Comparison of ENCODE assay signal across 8 cellular contexts in genomic region chr12:113241191-113242017, GRCh38. TPM values are rescaled to one million over a fixed set of nuclear protein-coding genes. Genes with fewer than 3 reads are reported as not detected.
A peak's percentile ranks its signal among the peaks of the same experiment; 100 is the strongest.
DNase-seq lines count a peak whose midpoint lies in the region; ATAC-seq, FAIRE-seq and TF ChIP-seq lines count a peak whose summit lies in the region.

No MANE protein-coding gene starts in this region.

- CTCF ChIA-PET in BJ (lab: Yijun Ruan, JAX) (interaction anchor here (1.0 to 1.2 kb wide), 3 partner anchors 16 to 47 kb away, joined by 3 read pairs; no protein-coding TSS in a partner anchor), HepG2 (lab: Yijun Ruan, JAX; ENCODE audit: low intra/inter-chr PET ratio, low total read pairs) (no interaction called here)

- TF ChIP-seq POLR2A in HepG2 (IDR thresholded peaks at IDR 0.05; ENCODE audit: insufficient read depth in 1 of 2, low read depth in 2 of 2, low read length in 2 of 2), result no peak

- peaks cover 2% of the 10 kb centered on the region; the same call in 1 of the 2 replicates for H3K36me3 ChIP-seq in BJ (ENCODE audit: control insufficient read depth, insufficient read depth, low read length)
- peaks cover 0 to 2% of the 10 kb centered on the region in 2 experiments; a peak in 2 of 5 replicates for H3K36me3 ChIP-seq in HepG2 (replicated peaks in 1 of 2; ENCODE audit: control insufficient read depth in 1 of 2, insufficient read depth in 2 of 2, low read length in 2 of 2)

- H3K27ac ChIP-seq in angular gyrus (ENCODE audit: low read depth, low read length) (peak overlapping the region; percentile 67), HepG2 (ENCODE audit: extremely low read length, insufficient read depth, low read length) (peak overlapping the region; percentile 15)

- TF ChIP-seq CTCF in BJ (IDR thresholded peaks at IDR 0.05; ENCODE audit: insufficient read depth, low read depth, low read length) (no peak), HepG2 (CRISPR knock-in tag; IDR thresholded peaks at IDR 0.05) (no peak)

- H4K20me1 ChIP-seq in HepG2 (ENCODE audit: insufficient read depth, low read length), result no peaks in the 10 kb centered on the region

- no peaks in the 10 kb centered on the region for H3K9me3 ChIP-seq in HepG2 (ENCODE audit: low read length)

- no peaks in the 10 kb centered on the region for H3K79me2 ChIP-seq in HepG2 (ENCODE audit: insufficient read depth, low read length)

- BruUV-seq in HepG2 (replicated peaks; lab: Mats Ljungman, UMichigan), result no TSS peak

- TF ChIP-seq RAD21 in HepG2 (CRISPR knock-in tag; IDR thresholded peaks at IDR 0.05), result no peak

- DNase-seq in BJ (ENCODE audit: low read depth) (peak; percentile 98), NCI-H146 (lab: John Stamatoyannopoulos, UW) (peak; percentile 96), HepG2 (ENCODE audit: low spot score) (peak; percentile 25), NK-92 (lab: John Stamatoyannopoulos, UW; ENCODE audit: unreplicated experiment) (no peak), DMS114 treated with DMSO at 0.1 percent for 48 hours (lab: John Stamatoyannopoulos, UW; ENCODE audit: unreplicated experiment) (no peak)
- DNase-seq in activated T-cell treated with anti-CD3 and anti-CD28 coated beads, Interleukin-2, amount 50 U/mL, for 1 hour, result no peak

- POLR2A ChIA-PET in BJ (lab: Charles Lee) (interaction anchor here (0.7 kb wide), 1 partner anchor 1431 kb away, joined by 23 read pairs; no protein-coding TSS in a partner anchor), HepG2 (lab: Yijun Ruan, JAX) (interaction anchor here (1.7 to 2.8 kb wide), 2 partner anchors 11 to 19 kb away, joined by 7 to 8 read pairs; no protein-coding TSS in a partner anchor)

- peak; percentile 43 for FAIRE-seq in HepG2 (lab: Jason Lieb, UNC)

- intact Hi-C loops in HepG2 (cut with micrococcal nuclease; ENCODE audit: unreplicated experiment), result no loop called here

- no peak overlapping the region for H3K4me3 ChIP-seq in BJ (ENCODE audit: low read depth, low read length)
- H3K4me3 ChIP-seq in HepG2 (replicated peaks in 1 of 3; ENCODE audit: insufficient read depth in 1 of 3, low read depth in 2 of 3, low read length in 3 of 3), result no peak overlapping the region

- peaks cover 48% of the 10 kb centered on the region for H3K4me1 ChIP-seq in HepG2 (ENCODE audit: insufficient read depth, low read length)

- H3K27me3 ChIP-seq in BJ (ENCODE audit: control insufficient read depth, insufficient read depth, low read length) (no peaks in the 10 kb centered on the region), HepG2 (ENCODE audit: control insufficient read depth in 1 of 2, insufficient read depth in 2 of 2, low read length in 2 of 2) (no peaks in the 10 kb centered on the region)

- 52% methylated on average over 12 of the region's 14 CpGs for WGBS in HepG2 (ENCODE audit: low lambda C conversion rate)

- no peak overlapping the region for H3K9ac ChIP-seq in HepG2 (ENCODE audit: insufficient read depth, low read depth, low read length)

- H2AFZ ChIP-seq in HepG2 (ENCODE audit: low read length), result no peak overlapping the region

- in situ Hi-C loops in HepG2 (cut with HindIII; ENCODE audit: extremely low pct_ligation_motif_present, low pct_unique_long_range_greater_than_20kb), result no loop called here

- TF ChIP-seq EP300 in HepG2 (IDR thresholded peaks at IDR 0.05; ENCODE audit: low read depth in 2 of 2, low read length in 2 of 2) (0 out of 4 replicates have a peak, but pooled peaks of 1 of the 2 experiments have one; percentile 13), HepG2 (CRISPR knock-in tag; IDR thresholded peaks at IDR 0.05; ENCODE audit: borderline replicate concordance) (no peak)

- H3K4me2 ChIP-seq in HepG2 (ENCODE audit: low read depth, low read length), result peak overlapping the region; percentile 8; the same call in 1 of the 2 replicates

- ATAC-seq in HepG2 (no peak), GM19397 (IDR thresholded peaks at IDR 0.05; ENCODE audit: unreplicated experiment) (no peak)

RNA-seq across cellular contexts. Expression of gene TPCN1, which starts 20.1 kb away (rescaled TPM):
- polyA plus RNA-seq in BJ (2011; rRNA removed), result 17.4 and 31.9 TPM in 2 replicates
- polyA minus RNA-seq in BJ (2011; rRNA and poly(A)+ RNA removed), result 20.1 and 27.4 TPM in 2 replicates
- total RNA-seq in HepG2 (2016; rRNA removed; fragmentation: Illumina TruSeq; extraction: Trizol), result 3.8 and 8.0 TPM in 2 replicates
- 4.4 and 4.6 TPM in 2 replicates for total RNA-seq in HepG2 (2016; cell fraction: cytosol; rRNA removed; fragmentation: Illumina TruSeq; extraction: Trizol; ENCODE audit: low read depth)
- 3.0 and 10.0 TPM in 2 replicates for total RNA-seq in HepG2 (2016; cell fraction: insoluble cytoplasmic fraction; rRNA removed; fragmentation: Illumina TruSeq; extraction: Trizol)
- 4.2 and 4.5 TPM in 2 replicates for total RNA-seq in HepG2 (2016; cell fraction: membrane; rRNA removed; fragmentation: Illumina TruSeq; extraction: Trizol)
- 12.3 and 15.7 TPM in 2 replicates for total RNA-seq in HepG2 (2016; cell fraction: nucleus; rRNA removed; fragmentation: Illumina TruSeq; extraction: Trizol)
- 26.8 and 33.5 TPM in 2 replicates for polyA plus RNA-seq in HepG2 (2011; rRNA removed)
- polyA plus RNA-seq in HepG2 (2011; cell fraction: cytosol; rRNA removed), result 10.3 and 10.4 TPM in 2 replicates
- polyA plus RNA-seq in HepG2 (2011; cell fraction: nucleus; rRNA removed), result 183 and 201 TPM in 2 replicates
- 18.0 and 21.8 TPM in 2 replicates for polyA plus RNA-seq in HepG2 (2012)
- 0.84 and 1.4 TPM in 2 replicates for polyA plus RNA-seq in HepG2 (2016; cell fraction: cytosol; fragmentation: Illumina TruSeq; extraction: Trizol; ENCODE audit: low read depth)
- 3.5 and 4.1 TPM in 2 replicates for polyA plus RNA-seq in HepG2 (2016; cell fraction: insoluble cytoplasmic fraction; fragmentation: Illumina TruSeq; extraction: Trizol; ENCODE audit: low read depth)
- 2.5 and 2.8 TPM in 2 replicates for polyA plus RNA-seq in HepG2 (2016; cell fraction: membrane; fragmentation: Illumina TruSeq; extraction: Trizol; ENCODE audit: low read depth)
- polyA plus RNA-seq in HepG2 (2016; cell fraction: nucleus; fragmentation: Illumina TruSeq; extraction: Trizol; ENCODE audit: insufficient read depth, low read depth), result 42.1 and 42.8 TPM in 2 replicates
- 40.0 and 48.9 TPM in 2 replicates for polyA minus RNA-seq in HepG2 (2011; rRNA and poly(A)+ RNA removed; ENCODE audit: low replicate concordance)
- polyA minus RNA-seq in HepG2 (2011; cell fraction: cytosol; rRNA and poly(A)+ RNA removed), result 7.3 and 9.8 TPM in 2 replicates
- 45.8 and 47.1 TPM in 2 replicates for polyA minus RNA-seq in HepG2 (2011; cell fraction: nucleus; rRNA and poly(A)+ RNA removed)

RNA-seq across cellular contexts. Expression of gene RITA1, which starts 55.9 kb away (rescaled TPM):
- polyA plus RNA-seq in BJ (2011; rRNA removed), result 13.2 and 19.4 TPM in 2 replicates
- 5.8 and 9.7 TPM in 2 replicates for polyA minus RNA-seq in BJ (2011; rRNA and poly(A)+ RNA removed)
- total RNA-seq in HepG2 (2016; rRNA removed; fragmentation: Illumina TruSeq; extraction: Trizol), result 28.1 and 28.9 TPM in 2 replicates
- 34.7 and 44.4 TPM in 2 replicates for total RNA-seq in HepG2 (2016; cell fraction: cytosol; rRNA removed; fragmentation: Illumina TruSeq; extraction: Trizol; ENCODE audit: low read depth)
- total RNA-seq in HepG2 (2016; cell fraction: insoluble cytoplasmic fraction; rRNA removed; fragmentation: Illumina TruSeq; extraction: Trizol), result 25.7 and 31.1 TPM in 2 replicates
- total RNA-seq in HepG2 (2016; cell fraction: membrane; rRNA removed; fragmentation: Illumina TruSeq; extraction: Trizol), result 58.4 and 67.9 TPM in 2 replicates
- 16.2 and 17.8 TPM in 2 replicates for total RNA-seq in HepG2 (2016; cell fraction: nucleus; rRNA removed; fragmentation: Illumina TruSeq; extraction: Trizol)
- 12.4 and 14.3 TPM in 2 replicates for polyA plus RNA-seq in HepG2 (2011; rRNA removed)
- polyA plus RNA-seq in HepG2 (2011; cell fraction: cytosol; rRNA removed), result 13.8 and 16.3 TPM in 2 replicates
- polyA plus RNA-seq in HepG2 (2011; cell fraction: nucleus; rRNA removed), result 8.9 and 10.1 TPM in 2 replicates
- polyA plus RNA-seq in HepG2 (2012), result 8.6 and 10.6 TPM in 2 replicates
- 48.9 and 64.2 TPM in 2 replicates for polyA plus RNA-seq in HepG2 (2016; cell fraction: cytosol; fragmentation: Illumina TruSeq; extraction: Trizol; ENCODE audit: low read depth)
- 35.7 and 37.7 TPM in 2 replicates for polyA plus RNA-seq in HepG2 (2016; cell fraction: insoluble cytoplasmic fraction; fragmentation: Illumina TruSeq; extraction: Trizol; ENCODE audit: low read depth)
- polyA plus RNA-seq in HepG2 (2016; cell fraction: membrane; fragmentation: Illumina TruSeq; extraction: Trizol; ENCODE audit: low read depth), result 64.3 and 73.8 TPM in 2 replicates
- polyA plus RNA-seq in HepG2 (2016; cell fraction: nucleus; fragmentation: Illumina TruSeq; extraction: Trizol; ENCODE audit: insufficient read depth, low read depth), result 21.0 and 24.3 TPM in 2 replicates
- polyA minus RNA-seq in HepG2 (2011; rRNA and poly(A)+ RNA removed; ENCODE audit: low replicate concordance), result 12.2 and 25.5 TPM in 2 replicates
- polyA minus RNA-seq in HepG2 (2011; cell fraction: cytosol; rRNA and poly(A)+ RNA removed), result 6.2 and 7.6 TPM in 2 replicates
- polyA minus RNA-seq in HepG2 (2011; cell fraction: nucleus; rRNA and poly(A)+ RNA removed), result 11.1 and 14.5 TPM in 2 replicates

RNA-seq across cellular contexts. Expression of gene DDX54, which starts 56.1 kb away (rescaled TPM):
- polyA plus RNA-seq in BJ (2011; rRNA removed) (36.2 and 54.7 TPM in 2 replicates), HepG2 (2011; rRNA removed) (51.3 and 61.1 TPM in 2 replicates)
- 24.3 and 36.4 TPM in 2 replicates for polyA minus RNA-seq in BJ (2011; rRNA and poly(A)+ RNA removed)
- 45.1 and 59.7 TPM in 2 replicates for total RNA-seq in HepG2 (2016; rRNA removed; fragmentation: Illumina TruSeq; extraction: Trizol)
- 5.0 and 6.8 TPM in 2 replicates for total RNA-seq in HepG2 (2016; cell fraction: cytosol; rRNA removed; fragmentation: Illumina TruSeq; extraction: Trizol; ENCODE audit: low read depth)
- 44.2 and 60.5 TPM in 2 replicates for total RNA-seq in HepG2 (2016; cell fraction: insoluble cytoplasmic fraction; rRNA removed; fragmentation: Illumina TruSeq; extraction: Trizol)
- 15.7 and 17.4 TPM in 2 replicates for total RNA-seq in HepG2 (2016; cell fraction: membrane; rRNA removed; fragmentation: Illumina TruSeq; extraction: Trizol)
- total RNA-seq in HepG2 (2016; cell fraction: nucleus; rRNA removed; fragmentation: Illumina TruSeq; extraction: Trizol), result 30.5 and 38.6 TPM in 2 replicates
- polyA plus RNA-seq in HepG2 (2011; cell fraction: cytosol; rRNA removed), result 33.9 and 54.0 TPM in 2 replicates
- polyA plus RNA-seq in HepG2 (2011; cell fraction: nucleus; rRNA removed), result 56.0 and 66.1 TPM in 2 replicates
- 29.2 and 33.1 TPM in 2 replicates for polyA plus RNA-seq in HepG2 (2012)
- polyA plus RNA-seq in HepG2 (2016; cell fraction: cytosol; fragmentation: Illumina TruSeq; extraction: Trizol; ENCODE audit: low read depth), result 4.2 and 4.5 TPM in 2 replicates
- polyA plus RNA-seq in HepG2 (2016; cell fraction: insoluble cytoplasmic fraction; fragmentation: Illumina TruSeq; extraction: Trizol; ENCODE audit: low read depth), result 61.6 and 69.4 TPM in 2 replicates
- 8.9 and 13.8 TPM in 2 replicates for polyA plus RNA-seq in HepG2 (2016; cell fraction: membrane; fragmentation: Illumina TruSeq; extraction: Trizol; ENCODE audit: low read depth)
- polyA plus RNA-seq in HepG2 (2016; cell fraction: nucleus; fragmentation: Illumina TruSeq; extraction: Trizol; ENCODE audit: insufficient read depth, low read depth), result 93.7 and 96.2 TPM in 2 replicates
- 67.7 and 93.0 TPM in 2 replicates for polyA minus RNA-seq in HepG2 (2011; rRNA and poly(A)+ RNA removed; ENCODE audit: low replicate concordance)
- polyA minus RNA-seq in HepG2 (2011; cell fraction: cytosol; rRNA and poly(A)+ RNA removed), result 23.5 and 27.4 TPM in 2 replicates
- 26.4 and 35.3 TPM in 2 replicates for polyA minus RNA-seq in HepG2 (2011; cell fraction: nucleus; rRNA and poly(A)+ RNA removed)

Comparison
In these comparisons a context has a peak if more than half of its experiments do, and no peak if none do; other contexts are left out.
1. DNase-seq: peak in BJ (single experiment), NCI-H146 (single experiment) and HepG2 (single experiment); none in NK-92 (single experiment), DMS114 treated with DMSO at 0.1 percent for 48 hours (single experiment) and activated T-cell treated with anti-CD3 and anti-CD28 coated beads, Interleukin-2, amount 50 U/mL, for 1 hour (single experiment).